ENCODE assay signal across 8 cellular contexts in genomic region chr19:19464339-19465098, GRCh38. TPM values are rescaled to one million over a fixed set of nuclear protein-coding genes. Genes with fewer than 3 reads are reported as not detected.
A peak's percentile ranks its signal among the peaks of the same experiment; 100 is the strongest.
DNase-seq lines count a peak whose midpoint lies in the region; ATAC-seq and TF ChIP-seq lines count a peak whose summit lies in the region.

No MANE protein-coding gene starts in this region.

- TF ChIP-seq CTCF in heart left ventricle (IDR thresholded peaks at IDR 0.05) (no peak), upper lobe of right lung (IDR thresholded peaks at IDR 0.05) (no peak)

- peaks cover 21 to 55% (median 54%) of the 10 kb centered on the region in 12 donors for H3K4me1 ChIP-seq in heart left ventricle
- peaks cover 37% of the 10 kb centered on the region for H3K4me1 ChIP-seq in mesendoderm (ENCODE audit: control insufficient read depth, low read depth, low read length)
- H3K4me1 ChIP-seq in upper lobe of right lung, result peaks cover 56% of the 10 kb centered on the region

- peaks cover 0 to 31% (median 15%) of the 10 kb centered on the region in 12 donors for H3K9me3 ChIP-seq in heart left ventricle
- peaks cover 10% of the 10 kb centered on the region for H3K9me3 ChIP-seq in upper lobe of right lung

- WGBS in heart left ventricle, 4 donors, result 43 to 52% (median 47%) methylated on average over 13 of the region's 13 CpGs
- no CpG with 5 or more reads among the region's 13 CpGs for WGBS in mesendoderm (ENCODE audit: extremely low coverage, insufficient coverage, low lambda C conversion rate)

- DNase-seq in heart left ventricle (peak in 1 of 5 donors; percentile 30), Right ventricle myocardium inferior (ENCODE audit: missing footprints) (no peak), mesendoderm (peak; percentile 97), upper lobe of right lung (no peak), superior temporal gyrus (ENCODE audit: extremely low spot score) (no peak), NOMO-1 treated with dmso at 0.1 percent for 144 hours (lab: John Stamatoyannopoulos, UW; ENCODE audit: unreplicated experiment) (no peak)
- DNase-seq in effector memory CD8-positive, alpha-beta T cell, result no peak

- no peak overlapping the region for H3K4me2 ChIP-seq in mesendoderm (ENCODE audit: low read length)

- H2BK15ac ChIP-seq in mesendoderm (replicated peaks; ENCODE audit: low read depth), result no peak overlapping the region

- peak overlapping the region; percentile 35 for H3K56ac ChIP-seq in mesendoderm (ENCODE audit: low read length)

- peak in 2 of 4 donors; percentile 16 to 21 for ATAC-seq in heart left ventricle
- ATAC-seq in Right ventricle myocardium inferior, result no peak
- no peak for ATAC-seq in effector memory CD8-positive, alpha-beta T cell (replicated peaks)
- peak; percentile 4 for ATAC-seq in upper lobe of right lung
- no peak for ATAC-seq in GM21390 (IDR thresholded peaks at IDR 0.05; ENCODE audit: unreplicated experiment)

- peaks cover 79% of the 10 kb centered on the region for H3K79me2 ChIP-seq in mesendoderm (ENCODE audit: control insufficient read depth, insufficient read depth, low read length)

- no peak overlapping the region for H4K8ac ChIP-seq in mesendoderm (ENCODE audit: low read depth, low read length)

- H3K9ac ChIP-seq in mesendoderm (ENCODE audit: low read length), result peak overlapping the region; percentile 48

- H3K9me3 Mint-ChIP-seq in effector memory CD8-positive, alpha-beta T cell, result peaks cover 0 to 6% of the 10 kb centered on the region in 2 donors

- peaks cover 49% of the 10 kb centered on the region for H3K79me1 ChIP-seq in mesendoderm (ENCODE audit: low read length)

- H3K27me3 ChIP-seq in heart left ventricle, result no peaks in the 10 kb centered on the region
- H3K27me3 ChIP-seq in mesendoderm (ENCODE audit: insufficient read depth, low read length, poor library complexity), result no peaks in the 10 kb centered on the region
- no peaks in the 10 kb centered on the region for H3K27me3 ChIP-seq in upper lobe of right lung

- peaks cover 63 to 66% of the 10 kb centered on the region in 2 donors for H3K4me1 Mint-ChIP-seq in effector memory CD8-positive, alpha-beta T cell (ENCODE audit: low read depth in 2 of 2)

- H3K27ac Mint-ChIP-seq in effector memory CD8-positive, alpha-beta T cell, result peak overlapping the region; percentile 97 to 99

- peak overlapping the region in 11 of 12 donors; percentile 10 to 94 (median 51) for H3K27ac ChIP-seq in heart left ventricle
- peak overlapping the region; percentile 53 for H3K27ac ChIP-seq in mesendoderm (ENCODE audit: low read depth, low read length)
- peak overlapping the region; percentile 82 for H3K27ac ChIP-seq in upper lobe of right lung

- peak overlapping the region; percentile 44 to 52 for H3K4me3 Mint-ChIP-seq in effector memory CD8-positive, alpha-beta T cell

- H4K5ac ChIP-seq in mesendoderm (ENCODE audit: low read length), result no peak overlapping the region

- peaks cover 66% of the 10 kb centered on the region for H3K36me3 Mint-ChIP-seq in effector memory CD8-positive, alpha-beta T cell (ENCODE audit: insufficient read depth)

- TF ChIP-seq POLR2A in heart left ventricle (IDR thresholded peaks at IDR 0.05), result no peak

- no peaks in the 10 kb centered on the region for H3K27me3 Mint-ChIP-seq in effector memory CD8-positive, alpha-beta T cell

- H3K4ac ChIP-seq in mesendoderm (ENCODE audit: low read depth, low read length), result no peak overlapping the region

- no peak overlapping the region for H2AK5ac ChIP-seq in mesendoderm (ENCODE audit: low read length)

- peak overlapping the region; percentile 11 for H3K18ac ChIP-seq in mesendoderm (ENCODE audit: low read length)

- H3K4me3 ChIP-seq in heart left ventricle (no peak overlapping the region), mesendoderm (ENCODE audit: low read length) (no peak overlapping the region), upper lobe of right lung (no peak overlapping the region)

- H3K36me3 ChIP-seq in heart left ventricle (peaks cover 0 to 42% (median 18%) of the 10 kb centered on the region in 9 donors), mesendoderm (ENCODE audit: control insufficient read depth, insufficient read depth, low read length) (peaks cover 13% of the 10 kb centered on the region), upper lobe of right lung (peaks cover 29% of the 10 kb centered on the region)

- intact Hi-C loops in heart left ventricle (cut with DNase I) (loop anchor here in 3 of 10 donors (5.0 to 10.0 kb wide), 2 partner anchors 57 to 60 kb away; partner anchors contain the start of gene GATAD2A (in 3 of the 3)), Right ventricle myocardium inferior (cut with DNase I) (no loop called here), upper lobe of right lung (cut with DNase I) (no loop called here)

- H2BK5ac ChIP-seq in mesendoderm (ENCODE audit: low read length), result peak overlapping the region; percentile 15

- H3K23ac ChIP-seq in mesendoderm (ENCODE audit: low read length), result no peak overlapping the region

- H2BK120ac ChIP-seq in mesendoderm (ENCODE audit: low read depth, low read length), result no peak overlapping the region

RNA-seq across cellular contexts. Expression of gene TSSK6, which starts 50.8 kb away (rescaled TPM):
- total RNA-seq in heart left ventricle (1 to 10 TPM in 1 of 9 donors, under 1 TPM in 8; 0.28 to 1.0 (median 0.54) TPM), Right ventricle myocardium inferior (0.32 TPM), upper lobe of right lung (1.8 TPM)
- under 1 TPM; 0.57 to 0.61 TPM for polyA plus RNA-seq in heart left ventricle
- polyA plus RNA-seq in mesendoderm (2013, experiment 1 of 2), result 0.77 TPM
- 0.67 TPM for polyA plus RNA-seq in mesendoderm (2013, experiment 2 of 2)

RNA-seq across cellular contexts. Expression of gene NDUFA13, which starts 51.5 kb away (rescaled TPM):
- total RNA-seq in heart left ventricle (1,000 to 10,000 TPM in 3 of 9 donors, 100 to 1,000 TPM in 6; 101 to 1,154 (median 960) TPM), Right ventricle myocardium inferior (1,344 TPM), upper lobe of right lung (207 TPM)
- polyA plus RNA-seq in heart left ventricle, result 1,000 to 10,000 TPM in 1 of 2 donors, 100 to 1,000 TPM in 1; 856 to 1,476 TPM
- 203 TPM for polyA plus RNA-seq in mesendoderm (2013, experiment 1 of 2)
- polyA plus RNA-seq in mesendoderm (2013, experiment 2 of 2), result 202 TPM

RNA-seq across cellular contexts. Expression of gene GATAD2A, which starts 59.0 kb away (rescaled TPM):
- 10 to 100 TPM; 18.1 to 49.5 (median 35.5) TPM for total RNA-seq in heart left ventricle
- polyA plus RNA-seq in heart left ventricle, result 10 to 100 TPM in 1 of 2 donors, 1 to 10 TPM in 1; 7.5 to 27.0 TPM
- 25.9 TPM for total RNA-seq in Right ventricle myocardium inferior
- polyA plus RNA-seq in mesendoderm (2013, experiment 1 of 2), result 125 TPM
- polyA plus RNA-seq in mesendoderm (2013, experiment 2 of 2), result 121 TPM
- total RNA-seq in upper lobe of right lung, result 85.8 TPM
